ENCODE assay signal across 7 cellular contexts in the genomic region with DNA sequence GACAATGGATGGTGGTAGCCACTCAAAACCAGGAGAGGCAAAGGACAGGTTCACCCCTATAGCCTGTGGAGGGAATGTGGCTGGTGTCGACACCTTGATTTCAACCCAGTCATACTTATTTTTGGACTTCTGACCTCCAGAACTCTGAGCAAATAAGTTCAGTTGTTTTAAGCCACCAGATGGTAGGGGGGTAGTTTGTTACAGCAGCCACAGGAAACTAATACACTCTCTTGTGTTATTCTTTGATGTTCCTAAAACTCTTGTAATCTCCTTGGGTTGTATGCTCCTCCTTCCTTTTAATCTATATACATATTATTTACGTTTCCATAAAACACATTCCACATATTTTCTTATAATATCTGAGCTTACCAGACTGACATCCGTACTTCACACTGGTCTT.
"Had no signal": no experiment of that assay in that cellular context is flagged by ENCODE, and none has a peak within 500 bp of the region (broad histone marks: within the 10 kb centered on the region; RNA-seq: fewer than 3 reads in every experiment).

No MANE protein-coding gene starts in this region.

- H3K27ac Mint-ChIP-seq: IgD-negative memory B cell had no signal

- H3K27ac ChIP-seq: HL-60 had no signal

- H3K4me1 ChIP-seq: HAP-1 had no signal

- H3K4me3 ChIP-seq: HAP-1 had no signal

- DNase-seq: GOT3, H7, KG1 had no signal

- H3K9me3 ChIP-seq: HAP-1 had no signal

- H3K4me3 Mint-ChIP-seq: IgD-negative memory B cell had no signal

- H3K36me3 ChIP-seq: HAP-1 had no signal

- ATAC-seq: HCT116 had no signal
